ENCODE assay signal across 15 cellular contexts in genomic region chr18:5964996-5965395, GRCh38.
"Had no signal": no experiment of that assay in that cellular context is flagged by ENCODE, and none has a peak within 500 bp of the region (broad histone marks: within the 10 kb centered on the region; RNA-seq: fewer than 3 reads in every experiment).

No MANE protein-coding gene starts in this region.

- H3K27me3 Mint-ChIP-seq: activated CD8-positive, alpha-beta memory T cell treated with anti-CD3 and anti-CD28 coated beads, Interleukin-2, amount 10 ng/mL, durations not matched to agents 7 days and 5 days had no signal

- DNase-seq: activated CD4-positive, alpha-beta T cell treated with anti-CD3 and anti-CD28 coated beads, Interleukin-2, amount 50 U/mL, for 4 hours; activated CD8-positive, alpha-beta memory T cell treated with anti-CD3 and anti-CD28 coated beads, Interleukin-2, amount 10 ng/mL, durations not matched to agents 7 days and 5 days; activated gamma-delta T cell; activated T-cell treated with anti-CD3 and anti-CD28 coated beads, Interleukin-2, amount 50 U/mL, for 48 hours; aorta; cerebellar nuclear complex; effector memory CD4-positive, alpha-beta T cell; foreskin keratinocyte; kidney glomerular epithelial cell; stimulated activated CD4-positive, alpha-beta T cell treated with anti-CD3 and anti-CD28 coated beads, Interleukin-12 subunit alpha, Interleukin-12 subunit beta, amount 100 ng/mL, for 4 hours; stimulated activated CD4-positive, alpha-beta T cell treated with anti-CD3 and anti-CD28 coated beads, Interleukin-2, amount 100 ng/mL, for 24 hours; SW 1271 had no signal

- H3K27ac Mint-ChIP-seq: activated CD8-positive, alpha-beta memory T cell treated with anti-CD3 and anti-CD28 coated beads, Interleukin-2, amount 10 ng/mL, durations not matched to agents 7 days and 5 days; mesothelial cell of epicardium had no signal

- ATAC-seq: activated CD4-positive, CD25-positive, alpha-beta regulatory T cell treated with anti-CD3 and anti-CD28 coated beads, Interleukin-2, amount 50 U/mL, for 24 hours; activated CD8-positive, alpha-beta memory T cell treated with anti-CD3 and anti-CD28 coated beads, Interleukin-2, amount 10 ng/mL, durations not matched to agents 7 days and 5 days; foreskin keratinocyte had no signal

- H3K4me3 Mint-ChIP-seq: activated CD8-positive, alpha-beta memory T cell treated with anti-CD3 and anti-CD28 coated beads, Interleukin-2, amount 10 ng/mL, durations not matched to agents 7 days and 5 days; mesothelial cell of epicardium had no signal

- H3K9me3 Mint-ChIP-seq: mesothelial cell of epicardium had no signal

- H3K4me1 ChIP-seq: foreskin keratinocyte, parathyroid adenoma had no signal

- H3K27ac ChIP-seq: foreskin keratinocyte, parathyroid adenoma had no signal

- H3K4me1 Mint-ChIP-seq: activated CD8-positive, alpha-beta memory T cell treated with anti-CD3 and anti-CD28 coated beads, Interleukin-2, amount 10 ng/mL, durations not matched to agents 7 days and 5 days had no signal

- H3K36me3 Mint-ChIP-seq: activated CD8-positive, alpha-beta memory T cell treated with anti-CD3 and anti-CD28 coated beads, Interleukin-2, amount 10 ng/mL, durations not matched to agents 7 days and 5 days; mesothelial cell of epicardium had no signal
